ENCODE assay signal across 8 cellular contexts in genomic region chr3:9362731-9363530, GRCh38. TPM values are rescaled to one million over a fixed set of nuclear protein-coding genes. Genes with fewer than 3 reads are reported as not detected.
DNase-seq lines count a peak whose midpoint lies in the region; ATAC-seq and TF ChIP-seq lines count a peak whose summit lies in the region.

TSS of gene THUMPD3 (plus strand) at chr3:9363054. CDS start at chr3:9365069, 2,015 bp downstream.

- H3K9me3 ChIP-seq in osteoblast (ENCODE audit: low read depth, low read length): no peaks in the 10 kb centered on the region
- H3K9me3 ChIP-seq in thoracic aorta: no peaks in the 10 kb centered on the region

- H3K27ac Mint-ChIP-seq in activated naive CD4-positive, alpha-beta T cell treated with anti-CD3 and anti-CD28 coated beads, Interleukin-2, amount 50 U/mL, for 24 hours: peak within 1 kb of the TSS; percentile 100

- H3K4me2 ChIP-seq in osteoblast (ENCODE audit: insufficient read depth, low read length): peak within 1 kb of the TSS; percentile 92

- POLR2A ChIA-PET in HEK293T (lab: Yijun Ruan, JAX): interaction anchor here (0.8 to 3.2 kb wide), 29 partner anchors 10 to 336 kb away, joined by 3 to 45 read pairs (median 6); partner anchors contain the start of genes MTMR14 and SETD5

- H3K36me3 ChIP-seq in osteoblast (ENCODE audit: insufficient read depth, low read length) (peaks cover 29% of the 10 kb centered on the region), thoracic aorta (peaks cover 13% of the 10 kb centered on the region)

- H3K4me1 ChIP-seq in osteoblast (ENCODE audit: insufficient read depth, low read length) (peaks cover 15% of the 10 kb centered on the region), thoracic aorta (ENCODE audit: control insufficient read depth in 1 of 2, low read depth in 2 of 2) (peaks cover 7 to 15% of the 10 kb centered on the region in 2 donors)

- H3K27me3 ChIP-seq in osteoblast (ENCODE audit: insufficient read depth, low read length): no peaks in the 10 kb centered on the region
- no peaks in the 10 kb centered on the region for H3K27me3 ChIP-seq in thoracic aorta (replicated peaks; ENCODE audit: insufficient read depth)

- ATAC-seq in SK-N-SH treated with all-trans-retinoic acid at 6 μM for 48 hours: peak; percentile 98
- peak; percentile 69 for ATAC-seq in thoracic aorta (ENCODE audit: insufficient number of reproducible peaks, low FRiP score, low read depth)

- peaks cover 20% of the 10 kb centered on the region for H3K79me2 ChIP-seq in osteoblast (ENCODE audit: insufficient read depth, low read length)

- no peaks in the 10 kb centered on the region for H3K27me3 Mint-ChIP-seq in activated naive CD4-positive, alpha-beta T cell treated with anti-CD3 and anti-CD28 coated beads, Interleukin-2, amount 50 U/mL, for 24 hours

- peaks cover 7% of the 10 kb centered on the region for H3K36me3 Mint-ChIP-seq in activated naive CD4-positive, alpha-beta T cell treated with anti-CD3 and anti-CD28 coated beads, Interleukin-2, amount 50 U/mL, for 24 hours

- TF ChIP-seq CTCF in osteoblast (IDR thresholded peaks at IDR 0.05; ENCODE audit: extremely low read depth, low read depth, low read length) (no peak), thoracic aorta (IDR thresholded peaks at IDR 0.05) (no peak)

- CTCF ChIA-PET in HEK293T (lab: Yijun Ruan, JAX): interaction anchor here (0.6 to 2.4 kb wide), 4 partner anchors 10 to 140 kb away, joined by 3 to 16 read pairs (median 4); no protein-coding TSS in a partner anchor

- H3K9me3 Mint-ChIP-seq in activated naive CD4-positive, alpha-beta T cell treated with anti-CD3 and anti-CD28 coated beads, Interleukin-2, amount 50 U/mL, for 24 hours: no peaks in the 10 kb centered on the region

- peak within 1 kb of the TSS; percentile 97 for H3K27ac ChIP-seq in osteoblast (ENCODE audit: low read depth, low read length)
- H3K27ac ChIP-seq in thoracic aorta: peak within 1 kb of the TSS; percentile 92 to 94

- peak within 1 kb of the TSS; percentile 80 for H3K4me3 ChIP-seq in osteoblast (ENCODE audit: insufficient read depth, low read length)
- peak within 1 kb of the TSS; percentile 87 for H3K4me3 ChIP-seq in thoracic aorta

- H2AFZ ChIP-seq in osteoblast (ENCODE audit: low read length): peak within 1 kb of the TSS; percentile 90

- H3K4me3 Mint-ChIP-seq in activated naive CD4-positive, alpha-beta T cell treated with anti-CD3 and anti-CD28 coated beads, Interleukin-2, amount 50 U/mL, for 24 hours: peak within 1 kb of the TSS; percentile 96

- H3K4me1 Mint-ChIP-seq in activated naive CD4-positive, alpha-beta T cell treated with anti-CD3 and anti-CD28 coated beads, Interleukin-2, amount 50 U/mL, for 24 hours: peaks cover 17% of the 10 kb centered on the region

- peak; percentile 63 for DNase-seq in GM04503 (ENCODE audit: low read depth)
- peak; percentile 86 for DNase-seq in HEK293T (ENCODE audit: extremely low spot score)
- peak; percentile 94 for DNase-seq in MV-4-11 (lab: John Stamatoyannopoulos, UW)
- peak; percentile 88 for DNase-seq in glomerular visceral epithelial cell (ENCODE audit: extremely low spot score)
- peak; percentile 92 for DNase-seq in osteoblast (ENCODE audit: insufficient read length, low spot score, missing footprints)
- DNase-seq in thoracic aorta (ENCODE audit: low spot score): peak; percentile 69

- H4K20me1 ChIP-seq in osteoblast (ENCODE audit: insufficient read depth, low read length): no peaks in the 10 kb centered on the region

TF ChIP-seq in HEK293T, 16 proteins besides CTCF, POLR2A, EP300 and RAD21:
- no peak for TF ChIP-seq SP1 (IDR thresholded peaks at IDR 0.05)
- TF ChIP-seq LEF1 (IDR thresholded peaks at IDR 0.05; ENCODE audit: borderline replicate concordance): no peak
- TF ChIP-seq FOXA1 (IDR thresholded peaks at IDR 0.05): no peak
- TF ChIP-seq FOXK2 (IDR thresholded peaks at IDR 0.05): no peak
- peak; percentile 74 for TF ChIP-seq ELF4 (IDR thresholded peaks at IDR 0.05)
- TF ChIP-seq BHLHE40 (IDR thresholded peaks at IDR 0.05; ENCODE audit: borderline replicate concordance): no peak
- no peak for TF ChIP-seq TARDBP (IDR thresholded peaks at IDR 0.05)
- no peak for TF ChIP-seq HDGF (IDR thresholded peaks at IDR 0.05; ENCODE audit: borderline replicate concordance)
- no peak for TF ChIP-seq FOXM1 (IDR thresholded peaks at IDR 0.05; ENCODE audit: borderline replicate concordance)
- no peak for TF ChIP-seq CTBP1 (IDR thresholded peaks at IDR 0.05; ENCODE audit: borderline replicate concordance)
- TF ChIP-seq ARNT (IDR thresholded peaks at IDR 0.05): no peak
- no peak for TF ChIP-seq NFRKB (IDR thresholded peaks at IDR 0.05)
- TF ChIP-seq L3MBTL2 (conservative IDR thresholded peaks at IDR 0.05): peak; percentile 99
- TF ChIP-seq SUZ12 (IDR thresholded peaks at IDR 0.05): no peak
- TF ChIP-seq PKNOX1 (IDR thresholded peaks at IDR 0.05): 0 out of 2 replicates have a peak, but pooled peaks have one; percentile 41
- no peak for TF ChIP-seq ZNF384 (IDR thresholded peaks at IDR 0.05)

TF ChIP-seq in SK-N-SH treated with all-trans-retinoic acid at 6 μM for 48 hours, 23 proteins besides CTCF, POLR2A, EP300 and RAD21 (continues in another document):
- TF ChIP-seq CREB5 (CRISPR knock-in tag; IDR thresholded peaks at IDR 0.05; ENCODE audit: low read depth): no peak
- TF ChIP-seq RARB (CRISPR knock-in tag; IDR thresholded peaks at IDR 0.05): peak; percentile 61; the same call in 1 of the 2 replicates
- TF ChIP-seq OSR1 (CRISPR knock-in tag; IDR thresholded peaks at IDR 0.05): no peak
- TF ChIP-seq GLIS3 (CRISPR knock-in tag; IDR thresholded peaks at IDR 0.05): no peak
- TF ChIP-seq PATZ1 (CRISPR knock-in tag; IDR thresholded peaks at IDR 0.05; ENCODE audit: borderline replicate concordance): 0 out of 2 replicates have a peak, but pooled peaks have one; percentile 25
- TF ChIP-seq SNAI2 (CRISPR knock-in tag; IDR thresholded peaks at IDR 0.05): peak; percentile 40; the same call in 1 of the 2 replicates
- no peak for TF ChIP-seq ZC3H10 (CRISPR knock-in tag; IDR thresholded peaks at IDR 0.05)
- TF ChIP-seq, protein P1, sequence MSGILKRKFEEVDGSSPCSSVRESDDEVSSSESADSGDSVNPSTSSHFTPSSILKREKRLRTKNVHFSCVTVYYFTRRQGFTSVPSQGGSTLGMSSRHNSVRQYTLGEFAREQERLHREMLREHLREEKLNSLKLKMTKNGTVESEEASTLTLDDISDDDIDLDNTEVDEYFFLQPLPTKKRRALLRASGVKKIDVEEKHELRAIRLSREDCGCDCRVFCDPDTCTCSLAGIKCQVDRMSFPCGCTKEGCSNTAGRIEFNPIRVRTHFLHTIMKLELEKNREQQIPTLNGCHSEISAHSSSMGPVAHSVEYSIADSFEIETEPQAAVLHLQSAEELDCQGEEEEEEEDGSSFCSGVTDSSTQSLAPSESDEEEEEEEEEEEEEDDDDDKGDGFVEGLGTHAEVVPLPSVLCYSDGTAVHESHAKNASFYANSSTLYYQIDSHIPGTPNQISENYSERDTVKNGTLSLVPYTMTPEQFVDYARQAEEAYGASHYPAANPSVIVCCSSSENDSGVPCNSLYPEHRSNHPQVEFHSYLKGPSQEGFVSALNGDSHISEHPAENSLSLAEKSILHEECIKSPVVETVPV (CRISPR knock-in tag; IDR thresholded peaks at IDR 0.05): no peak
- TF ChIP-seq ZFP3 (CRISPR knock-in tag; IDR thresholded peaks at IDR 0.05): no peak

RNA-seq across cellular contexts. Expression of gene THUMPD3, which starts in this region (rescaled TPM):
- 42.1 and 42.7 TPM in 2 replicates for total RNA-seq in osteoblast
- 10 to 100 TPM; 11.9 to 31.9 TPM for total RNA-seq in thoracic aorta

Comparison
In these comparisons a context has a peak if more than half of its experiments do, and no peak if none do; other contexts are left out.
1. Peak in every context shown above with its lines: DNase-seq, ATAC-seq, H3K4me3 ChIP-seq and H3K27ac ChIP-seq.